ENCODE assay signal across 19 cellular contexts in the genomic region with DNA sequence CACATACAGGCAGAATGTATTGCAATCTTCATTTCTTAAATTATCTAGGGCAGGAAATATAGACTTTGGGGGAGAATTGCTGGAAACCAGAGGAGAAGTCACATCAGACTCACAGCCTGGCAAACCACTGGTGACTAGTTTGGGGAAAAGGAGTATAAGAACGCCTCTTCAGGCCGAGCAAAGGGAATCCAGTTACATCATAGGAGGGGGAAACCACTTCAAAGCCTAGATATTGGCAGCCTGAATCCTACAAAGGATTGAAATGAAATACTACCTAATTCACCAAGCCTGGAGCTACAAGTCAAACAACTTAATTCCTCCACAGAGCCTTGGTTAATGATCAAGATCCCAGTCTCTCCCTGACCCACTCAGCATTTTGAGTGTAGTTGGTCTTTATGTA.
"Had no signal": no experiment of that assay in that cellular context is flagged by ENCODE, and none has a peak within 500 bp of the region (broad histone marks: within the 10 kb centered on the region; RNA-seq: fewer than 3 reads in every experiment).

No MANE protein-coding gene starts in this region.

- H3K4me3 ChIP-seq: dorsolateral prefrontal cortex, lower lobe of right lung, tibial artery had no signal

- H3K4me1 ChIP-seq: lower lobe of right lung, tibial artery had no signal

- H3K27ac Mint-ChIP-seq: activated naive CD8-positive, alpha-beta T cell; activated T-helper 1 cell treated with anti-CD3 and anti-CD28 coated beads, Interleukin-12 subunit alpha, Interleukin-12 subunit beta, Interleukin-2, Interleukin-4 antibody, amounts not matched to agents 30 ng/mL and 10 ng/mL and 1 ng/mL, durations not matched to agents 14 hours and 24 hours and 36 hours; nephron; stimulated activated naive B cell treated with anti-CD40 and anti-IgM and Interleukin-4, amounts not matched to agents 10 μg/mL and 1 μg/mL and 100 μg/mL, for 72 hours; T-helper 17 cell had no signal

- DNase-seq: activated CD4-positive, alpha-beta T cell treated with anti-CD3 and anti-CD28 coated beads, Interleukin-2, amount 50 U/mL, for 48 hours; activated gamma-delta T cell treated with Interleukin-2 at 50 U/mL for 16 hours; caudate nucleus; dorsolateral prefrontal cortex; lower lobe of right lung; occipital lobe; posterior cingulate gyrus; retina; stimulated activated naive B cell treated with anti-CD40 and anti-IgM and Interleukin-4, amounts not matched to agents 10 μg/mL and 1 μg/mL and 100 μg/mL, for 72 hours; T-helper 17 cell; tibial artery; WERI-Rb-1 had no signal

- H3K9me3 ChIP-seq: lower lobe of right lung, tibial artery had no signal

- ATAC-seq: lower lobe of right lung; stimulated activated naive B cell treated with anti-CD40 and anti-IgM and Interleukin-4, amounts not matched to agents 10 μg/mL and 1 μg/mL and 100 μg/mL, for 72 hours; T-helper 17 cell had no signal

- FAIRE-seq: colon, frontal cortex, keratinocyte had no signal

- H3K36me3 ChIP-seq: lower lobe of right lung, tibial artery, WERI-Rb-1 had no signal

- H3K36me3 Mint-ChIP-seq: activated naive CD8-positive, alpha-beta T cell; brain; stimulated activated naive B cell treated with anti-CD40 and anti-IgM and Interleukin-4, amounts not matched to agents 10 μg/mL and 1 μg/mL and 100 μg/mL, for 72 hours had no signal

- H3K27ac ChIP-seq: dorsolateral prefrontal cortex, lower lobe of right lung, tibial artery, WERI-Rb-1 had no signal

- H3K9me3 Mint-ChIP-seq: activated T-helper 1 cell treated with anti-CD3 and anti-CD28 coated beads, Interleukin-12 subunit alpha, Interleukin-12 subunit beta, Interleukin-2, Interleukin-4 antibody, amounts not matched to agents 30 ng/mL and 10 ng/mL and 1 ng/mL, durations not matched to agents 14 hours and 24 hours and 36 hours had no signal
